1 cellular context compared by ENCODE assay signal in genomic region chr17:83162035-83162745, GRCh38.
TF ChIP-seq lines count a peak whose summit lies in the region.

No MANE protein-coding gene starts in this region.

TF ChIP-seq in IMR-90, 13 proteins besides CTCF, POLR2A, EP300 and RAD21:
- TF ChIP-seq MAZ (IDR thresholded peaks at IDR 0.05; ENCODE audit: borderline replicate concordance, low read depth, low read length) (no peak), ELK1 (IDR thresholded peaks at IDR 0.05; ENCODE audit: borderline replicate concordance, low read depth, low read length) (no peak), MXI1 (IDR thresholded peaks at IDR 0.05; ENCODE audit: borderline replicate concordance, low read depth, low read length) (no peak), SMC3 (IDR thresholded peaks at IDR 0.05; ENCODE audit: low read depth, low read length) (no peak), FOS (IDR thresholded peaks at IDR 0.05; ENCODE audit: low read depth, low read length) (no peak), BHLHE40 (IDR thresholded peaks at IDR 0.05; ENCODE audit: low read depth, low read length) (no peak), CHD1 (IDR thresholded peaks at IDR 0.05; ENCODE audit: low read depth, low read length) (no peak), RFX5 (IDR thresholded peaks at IDR 0.05; ENCODE audit: low read depth, low read length) (no peak), USF2 (IDR thresholded peaks at IDR 0.05; ENCODE audit: low read depth, low read length) (no peak), CEBPB (IDR thresholded peaks at IDR 0.05; ENCODE audit: low read depth, low read length) (no peak), RCOR1 (IDR thresholded peaks at IDR 0.05; ENCODE audit: insufficient replicate concordance, low read length) (no peak), NFE2L2 (IDR thresholded peaks at IDR 0.05; ENCODE audit: low read depth, low read length) (no peak), MAFK (IDR thresholded peaks at IDR 0.05; ENCODE audit: low read depth, low read length) (no peak)
